Comparison of ENCODE assay signal across 9 cellular contexts in the genomic region with DNA sequence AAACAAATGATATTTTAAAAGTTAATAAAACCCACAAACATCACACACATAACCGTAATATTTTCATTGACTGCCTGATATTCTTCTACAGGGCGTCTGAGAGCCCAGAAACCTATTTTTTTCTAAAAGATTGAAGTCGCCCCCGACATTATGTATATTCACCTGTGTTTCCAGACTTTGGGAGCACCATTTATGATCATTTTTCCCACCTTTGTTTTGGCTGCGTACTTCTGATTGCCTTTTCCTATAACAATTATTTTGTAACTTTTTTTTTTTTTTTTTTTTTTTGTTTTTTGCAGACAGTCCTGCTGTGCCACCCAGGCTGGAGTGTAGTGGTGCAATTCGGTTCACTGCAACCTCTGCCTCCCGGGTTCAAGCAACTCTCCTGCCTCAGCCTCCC. TPM values are rescaled to one million over a fixed set of nuclear protein-coding genes. Genes with fewer than 3 reads are reported as not detected.
DNase-seq lines count a peak whose midpoint lies in the region; ATAC-seq and TF ChIP-seq lines count a peak whose summit lies in the region.
"Had no signal": no experiment of that assay in that cellular context is flagged by ENCODE, and none has a peak within 500 bp of the region (broad histone marks: within the 10 kb centered on the region; RNA-seq: fewer than 3 reads in every experiment).

No MANE protein-coding gene starts in this region.

- H2BK15ac ChIP-seq in H9 (ENCODE audit: low read depth, low read length): no peak overlapping the region

- TF ChIP-seq EP300 in gastroesophageal sphincter (IDR thresholded peaks at IDR 0.05): no peak

- no peak overlapping the region for H3K27ac ChIP-seq in H9 (ENCODE audit: insufficient read length, low read depth, low read length)
- peak overlapping the region in 3 of 4 donors; percentile 94 to 96 (median 96) for H3K27ac ChIP-seq in gastroesophageal sphincter
- H3K27ac ChIP-seq in skin epidermis: peak overlapping the region in 8 of 21 experiments; percentile 88 to 98 (median 94)

- H3K36me3 Mint-ChIP-seq in H9 (ENCODE audit: insufficient read depth in 1 of 3, low read depth in 3 of 3) (peaks cover 0 to 12% (median 5%) of the 10 kb centered on the region in 3 experiments; a peak in 4 of 7 replicates), T-helper 17 cell (ENCODE audit: low read depth) (peaks cover 2% of the 10 kb centered on the region)

- ATAC-seq in T-helper 17 cell: no peak
- ATAC-seq in gastroesophageal sphincter: no peak
- ATAC-seq in HG03280 (IDR thresholded peaks at IDR 0.05; ENCODE audit: unreplicated experiment): no peak
- ATAC-seq in GM21447 (IDR thresholded peaks at IDR 0.05; ENCODE audit: unreplicated experiment): no peak

- H3K27me3 ChIP-seq in H9 (ENCODE audit: insufficient read depth, low read length): no peaks in the 10 kb centered on the region
- no peaks in the 10 kb centered on the region for H3K27me3 ChIP-seq in gastroesophageal sphincter

- H3T11ph ChIP-seq in H9 (ENCODE audit: low read length): no peak overlapping the region

- peaks cover 18 to 20% of the 10 kb centered on the region in 2 experiments for H3K4me1 Mint-ChIP-seq in H9
- peaks cover 17% of the 10 kb centered on the region for H3K4me1 Mint-ChIP-seq in T-helper 17 cell

- H3K27me3 Mint-ChIP-seq in H9 (ENCODE audit: low read depth) (no peaks in the 10 kb centered on the region), T-helper 17 cell (no peaks in the 10 kb centered on the region)

- no CpG with 5 or more reads among the region's 7 CpGs for WGBS in H9 (ENCODE audit: extremely low coverage, insufficient read length, low lambda C conversion rate)
- WGBS in gastroesophageal sphincter (ENCODE audit: low coverage in 1 of 2), 2 donors: 76 to 81% methylated on average over 5 of the region's 7 CpGs

- H3K56ac ChIP-seq in H9 (ENCODE audit: insufficient read length, low read depth, low read length): no peak overlapping the region

- H3K9me3 Mint-ChIP-seq in H9: no peaks in the 10 kb centered on the region

- no peak overlapping the region for H4K91ac ChIP-seq in H9 (ENCODE audit: insufficient read length, low read depth, low read length)

- H3K9ac ChIP-seq in H9 (ENCODE audit: extremely low read depth, insufficient read length, low read length): no peak overlapping the region

- peak overlapping the region; percentile 91 to 95 for H3K4me3 Mint-ChIP-seq in H9
- H3K4me3 Mint-ChIP-seq in T-helper 17 cell: peak overlapping the region; percentile 73

- H3K18ac ChIP-seq in H9 (ENCODE audit: insufficient read length, low read depth, low read length): no peak overlapping the region

- no peak overlapping the region for H2BK20ac ChIP-seq in H9 (ENCODE audit: low read depth, low read length, poor library complexity, severe bottlenecking)

- H3K9me3 ChIP-seq in H9 (ENCODE audit: control insufficient read depth, low read depth, low read length) (no peaks in the 10 kb centered on the region), T-helper 17 cell (ENCODE audit: control insufficient read depth, low read length, poor library complexity, severe bottlenecking) (no peaks in the 10 kb centered on the region), gastroesophageal sphincter (no peaks in the 10 kb centered on the region)

- H4K20me1 ChIP-seq in H9 (ENCODE audit: control insufficient read depth, insufficient read depth, insufficient read length): no peaks in the 10 kb centered on the region

- H3K4me1 ChIP-seq in H9 (ENCODE audit: insufficient read depth, low read length): no peaks in the 10 kb centered on the region; the same call in 1 of the 2 replicates
- peaks cover 0 to 39% (median 16%) of the 10 kb centered on the region in 3 donors for H3K4me1 ChIP-seq in gastroesophageal sphincter

- H2AFZ ChIP-seq in H9 (ENCODE audit: low read length): no peak overlapping the region

- H2AK5ac ChIP-seq in H9 (ENCODE audit: insufficient read length, low read length): no peak overlapping the region

- no peak overlapping the region for H3K23ac ChIP-seq in H9 (ENCODE audit: insufficient read length, low read depth, low read length)

- no peak overlapping the region for H3K4ac ChIP-seq in H9 (ENCODE audit: low read depth, low read length)

- TF ChIP-seq POLR2A in gastroesophageal sphincter (IDR thresholded peaks at IDR 0.05): no peak

- peaks cover 11% of the 10 kb centered on the region; the same call in 1 of the 2 replicates for H3K79me2 ChIP-seq in H9 (ENCODE audit: insufficient read depth, low read length)

- peak overlapping the region in 1 of 3 experiments; percentile 83; a peak in 1 of 7 replicates for H3K27ac Mint-ChIP-seq in H9
- H3K27ac Mint-ChIP-seq in T-helper 17 cell: peak overlapping the region; percentile 82

- TF ChIP-seq CTCF in H9 (conservative IDR thresholded peaks at IDR 0.05) (no peak), gastroesophageal sphincter (IDR thresholded peaks at IDR 0.05) (no peak)

- H3K79me1 ChIP-seq in H9 (ENCODE audit: insufficient read depth, low read depth, low read length, poor library complexity, severe bottlenecking): peaks cover 6% of the 10 kb centered on the region

- peak overlapping the region; percentile 72 for H3K4me2 ChIP-seq in H9 (ENCODE audit: insufficient read depth, insufficient read length, low read length)

- no peak for DNase-seq in H9
- DNase-seq in T-helper 17 cell: no peak
- no peak for DNase-seq in HCEC 1CT
- DNase-seq in NCI-H526 (lab: John Stamatoyannopoulos, UW): no peak

- no peak overlapping the region for H4K8ac ChIP-seq in H9 (replicated peaks; ENCODE audit: insufficient read length, low read depth, low read length)

- H3K14ac ChIP-seq in H9 (ENCODE audit: insufficient read depth, low read length): no peak overlapping the region

- H2BK120ac ChIP-seq in H9 (ENCODE audit: low read depth, low read length, poor library complexity, severe bottlenecking): no peak overlapping the region

- peak overlapping the region in 1 of 2 donors; percentile 100 for H3K4me3 ChIP-seq in gastroesophageal sphincter
- peak overlapping the region in 4 of 7 experiments; percentile 66 to 87 (median 78) for H3K4me3 ChIP-seq in skin epidermis

- no peak overlapping the region for H2BK5ac ChIP-seq in H9 (ENCODE audit: insufficient read length, low read length)

- H3K23me2 ChIP-seq in H9 (ENCODE audit: insufficient read length, low read depth, low read length, poor library complexity, severe bottlenecking): peaks cover 6% of the 10 kb centered on the region

- H2BK12ac ChIP-seq in H9 (ENCODE audit: insufficient read length, low read depth, low read length): no peak overlapping the region

- H3K36me3 ChIP-seq in gastroesophageal sphincter: no peaks in the 10 kb centered on the region

- H4K5ac ChIP-seq in H9 (ENCODE audit: insufficient read length, low read depth, low read length): no peak overlapping the region

RNA-seq across cellular contexts. Expression of gene ACBD3, which starts 0.8 kb away (rescaled TPM):
- total RNA-seq in H9 (2021) (30.6 and 30.8 TPM in 2 replicates), T-helper 17 cell (10 to 100 TPM; 22.0 to 27.0 TPM), gastroesophageal sphincter (10 to 100 TPM; 30.0 to 48.8 (median 34.3) TPM)

RNA-seq across cellular contexts. Expression of gene MIXL1, which starts 36.1 kb away (rescaled TPM):
- 4.7 and 4.9 TPM in 2 replicates for total RNA-seq in H9 (2021)
- not detected for total RNA-seq in T-helper 17 cell
- total RNA-seq in gastroesophageal sphincter: not detected
- total RNA-seq: occipital lobe had no signal
